1 cellular context compared by ENCODE assay signal in the genomic region with DNA sequence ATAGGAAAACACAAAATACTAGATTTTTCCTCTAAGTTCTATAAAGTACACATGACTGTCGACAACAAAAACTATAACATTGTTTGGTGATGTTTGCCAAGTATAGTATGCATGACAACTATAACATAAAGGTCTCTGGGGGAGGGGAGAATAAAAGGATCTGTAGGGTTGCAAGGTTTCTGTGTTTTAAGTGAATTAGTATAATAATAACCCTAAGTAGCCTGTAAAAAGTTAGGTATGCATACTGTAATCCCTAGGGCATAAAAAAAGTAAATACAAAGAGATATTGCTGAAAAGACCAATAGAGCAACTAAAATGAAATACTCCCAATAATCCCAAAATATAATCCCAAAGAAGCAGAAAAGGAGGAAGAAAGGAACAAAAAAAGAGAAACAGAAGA.
TF ChIP-seq lines count a peak whose summit lies in the region.

No MANE protein-coding gene starts in this region.

TF ChIP-seq in HepG2, 621 proteins besides CTCF, POLR2A, EP300 and RAD21:
- no peak for TF ChIP-seq KDM3A (CRISPR knock-in tag; IDR thresholded peaks at IDR 0.05; ENCODE audit: low read depth)
- TF ChIP-seq CBX1 (IDR thresholded peaks at IDR 0.05; ENCODE audit: low read depth): no peak
- no peak for TF ChIP-seq ZBTB38 (CRISPR knock-in tag; IDR thresholded peaks at IDR 0.05)
- no peak for TF ChIP-seq NFATC3 (CRISPR knock-in tag; IDR thresholded peaks at IDR 0.05)
- TF ChIP-seq ZNF768 (CRISPR knock-in tag; IDR thresholded peaks at IDR 0.05): no peak
- TF ChIP-seq DMAP1 (CRISPR knock-in tag; IDR thresholded peaks at IDR 0.05): no peak
